In the genomic region with DNA sequence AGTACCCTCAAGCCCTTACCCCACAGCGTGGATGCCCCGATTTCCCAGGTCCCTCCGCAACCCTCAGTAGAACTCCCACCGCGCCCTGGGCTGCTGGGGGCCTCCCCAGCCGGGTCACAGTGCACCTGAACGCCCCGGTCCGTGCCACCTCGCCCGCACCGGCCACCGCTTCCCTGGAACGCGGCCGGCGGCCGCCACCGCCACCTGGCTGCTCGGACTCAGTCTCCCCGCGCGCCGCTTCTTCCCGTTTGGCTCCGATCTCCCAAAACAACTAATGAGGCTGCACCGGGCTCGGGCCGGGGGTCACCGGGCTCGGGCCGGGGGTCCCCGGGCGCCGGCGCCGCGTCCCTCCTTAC, we compare ENCODE assay signal across 8 cellular contexts. TPM values are rescaled to one million over a fixed set of nuclear protein-coding genes. Genes with fewer than 3 reads are reported as not detected.
A peak's percentile ranks its signal among the peaks of the same experiment; 100 is the strongest.
DNase-seq lines count a peak whose midpoint lies in the region; ATAC-seq and TF ChIP-seq lines count a peak whose summit lies in the region.

No MANE protein-coding gene starts in this region.

- no peaks in the 10 kb centered on the region for H3K36me3 Mint-ChIP-seq in activated naive CD4-positive, alpha-beta T cell treated with anti-CD3 and anti-CD28 coated beads for 36 hours (ENCODE audit: low read depth)
- peaks cover 2% of the 10 kb centered on the region for H3K36me3 Mint-ChIP-seq in activated T-helper 1 cell treated with anti-CD3 and anti-CD28 coated beads, Interleukin-12 subunit alpha, Interleukin-12 subunit beta, Interleukin-2, Interleukin-4 antibody, amounts not matched to agents 30 ng/mL and 10 ng/mL and 1 ng/mL, durations not matched to agents 14 hours and 24 hours and 36 hours (ENCODE audit: low read depth)

- H3K27ac Mint-ChIP-seq in activated naive CD4-positive, alpha-beta T cell treated with anti-CD3 and anti-CD28 coated beads for 36 hours: no peak overlapping the region
- peak overlapping the region; percentile 52 for H3K27ac Mint-ChIP-seq in activated T-helper 1 cell treated with anti-CD3 and anti-CD28 coated beads, Interleukin-12 subunit alpha, Interleukin-12 subunit beta, Interleukin-2, Interleukin-4 antibody, amounts not matched to agents 30 ng/mL and 10 ng/mL and 1 ng/mL, durations not matched to agents 14 hours and 24 hours and 36 hours

- peaks cover 16% of the 10 kb centered on the region for H4K20me1 ChIP-seq in hepatocyte (ENCODE audit: insufficient read depth, poor library complexity, severe bottlenecking)
- peaks cover 30% of the 10 kb centered on the region for H4K20me1 ChIP-seq in smooth muscle cell (ENCODE audit: low read depth)

- CTCF ChIA-PET in activated naive CD4-positive, alpha-beta T cell treated with anti-CD3 and anti-CD28 coated beads for 36 hours (lab: Charles Lee): interaction anchor here (0.7 to 7.6 kb wide), 12 partner anchors 10 to 275 kb away, joined by 3 to 100 read pairs (median 5); no protein-coding TSS in a partner anchor

- intact Hi-C loops in activated naive CD4-positive, alpha-beta T cell treated with anti-CD3 and anti-CD28 coated beads for 36 hours (cut with micrococcal nuclease): loop anchor here (1.0 to 10.0 kb wide), 3 partner anchors 70 to 790 kb away; a partner anchor contains a TSS
- intact Hi-C loops in activated T-helper 1 cell treated with anti-CD3 and anti-CD28 coated beads, Interleukin-12 subunit alpha, Interleukin-12 subunit beta, Interleukin-2, Interleukin-4 antibody, amounts not matched to agents 30 ng/mL and 10 ng/mL and 1 ng/mL, durations not matched to agents 14 hours and 24 hours and 36 hours (cut with micrococcal nuclease): loop anchor here (1.0 to 5.0 kb wide), 2 partner anchors 320 to 1068 kb away; a partner anchor contains a TSS

- peak overlapping the region; percentile 91 for H3K27ac ChIP-seq in hepatocyte
- peak overlapping the region; percentile 6 for H3K27ac ChIP-seq in smooth muscle cell (ENCODE audit: low read depth)

- ATAC-seq in GM21737 (IDR thresholded peaks at IDR 0.05; ENCODE audit: unreplicated experiment): no peak

- H2AFZ ChIP-seq in hepatocyte: peak overlapping the region; percentile 58
- peak overlapping the region; percentile 86 for H2AFZ ChIP-seq in smooth muscle cell (ENCODE audit: low read depth)

- H3K4me3 ChIP-seq in hepatocyte (peak overlapping the region; percentile 80), smooth muscle cell (peak overlapping the region; percentile 69)

- peaks cover 24% of the 10 kb centered on the region for H3K4me1 Mint-ChIP-seq in activated naive CD4-positive, alpha-beta T cell treated with anti-CD3 and anti-CD28 coated beads for 36 hours (ENCODE audit: low read depth)
- H3K4me1 Mint-ChIP-seq in activated T-helper 1 cell treated with anti-CD3 and anti-CD28 coated beads, Interleukin-12 subunit alpha, Interleukin-12 subunit beta, Interleukin-2, Interleukin-4 antibody, amounts not matched to agents 30 ng/mL and 10 ng/mL and 1 ng/mL, durations not matched to agents 14 hours and 24 hours and 36 hours (ENCODE audit: low read depth): peaks cover 34% of the 10 kb centered on the region

- H3K9me3 ChIP-seq in hepatocyte (ENCODE audit: low read depth): no peaks in the 10 kb centered on the region
- no peaks in the 10 kb centered on the region for H3K9me3 ChIP-seq in smooth muscle cell (replicated peaks; ENCODE audit: low read depth)

- H3K4me3 Mint-ChIP-seq in activated naive CD4-positive, alpha-beta T cell treated with anti-CD3 and anti-CD28 coated beads for 36 hours: peak overlapping the region; percentile 77
- peak overlapping the region; percentile 88 for H3K4me3 Mint-ChIP-seq in activated T-helper 1 cell treated with anti-CD3 and anti-CD28 coated beads, Interleukin-12 subunit alpha, Interleukin-12 subunit beta, Interleukin-2, Interleukin-4 antibody, amounts not matched to agents 30 ng/mL and 10 ng/mL and 1 ng/mL, durations not matched to agents 14 hours and 24 hours and 36 hours

- peak; percentile 13 for DNase-seq in activated naive CD4-positive, alpha-beta T cell treated with anti-CD3 and anti-CD28 coated beads for 36 hours
- no peak for DNase-seq in activated naive CD4-positive, alpha-beta T cell (lab: John Stamatoyannopoulos, UW)
- no peak for DNase-seq in activated T-helper 1 cell treated with anti-CD3 and anti-CD28 coated beads, Interleukin-12 subunit alpha, Interleukin-12 subunit beta, Interleukin-2, Interleukin-4 antibody, amounts not matched to agents 30 ng/mL and 10 ng/mL and 1 ng/mL, durations not matched to agents 14 hours and 24 hours and 36 hours (ENCODE audit: low spot score)
- DNase-seq in hepatocyte (ENCODE audit: low spot score) (no peak), smooth muscle cell (lab: John Stamatoyannopoulos, UW; ENCODE audit: unreplicated experiment) (no peak), GDM1 (lab: John Stamatoyannopoulos, UW) (no peak), cortex of kidney (lab: John Stamatoyannopoulos, UW) (no peak)

- H3K4me2 ChIP-seq in hepatocyte: peak overlapping the region; percentile 69
- peak overlapping the region; percentile 91 for H3K4me2 ChIP-seq in smooth muscle cell

- no peaks in the 10 kb centered on the region for H3F3A ChIP-seq in smooth muscle cell (ENCODE audit: low read depth)

- no peaks in the 10 kb centered on the region for H3K9me2 ChIP-seq in hepatocyte (replicated peaks; ENCODE audit: insufficient read depth)

- H3K27me3 ChIP-seq in hepatocyte (no peaks in the 10 kb centered on the region), smooth muscle cell (ENCODE audit: low read depth) (no peaks in the 10 kb centered on the region)

- peak overlapping the region; percentile 58 for H3K9ac ChIP-seq in smooth muscle cell (ENCODE audit: low read depth)

- peaks cover 45% of the 10 kb centered on the region for H3K79me2 ChIP-seq in hepatocyte
- H3K79me2 ChIP-seq in smooth muscle cell (ENCODE audit: low read depth): peaks cover 20% of the 10 kb centered on the region

- peaks cover 18% of the 10 kb centered on the region for H3K4me1 ChIP-seq in hepatocyte (ENCODE audit: insufficient read depth)
- peaks cover 10% of the 10 kb centered on the region for H3K4me1 ChIP-seq in smooth muscle cell (ENCODE audit: low read depth)

- no peaks in the 10 kb centered on the region for H3K36me3 ChIP-seq in hepatocyte (replicated peaks; ENCODE audit: insufficient read depth, low read depth)
- no peaks in the 10 kb centered on the region for H3K36me3 ChIP-seq in smooth muscle cell (ENCODE audit: low read depth)

- H3K9me3 Mint-ChIP-seq in activated naive CD4-positive, alpha-beta T cell treated with anti-CD3 and anti-CD28 coated beads for 36 hours: no peaks in the 10 kb centered on the region
- H3K9me3 Mint-ChIP-seq in activated T-helper 1 cell treated with anti-CD3 and anti-CD28 coated beads, Interleukin-12 subunit alpha, Interleukin-12 subunit beta, Interleukin-2, Interleukin-4 antibody, amounts not matched to agents 30 ng/mL and 10 ng/mL and 1 ng/mL, durations not matched to agents 14 hours and 24 hours and 36 hours: no peaks in the 10 kb centered on the region

- no peaks in the 10 kb centered on the region for H3K27me3 Mint-ChIP-seq in activated naive CD4-positive, alpha-beta T cell treated with anti-CD3 and anti-CD28 coated beads for 36 hours (ENCODE audit: low read depth)
- peaks cover 1% of the 10 kb centered on the region for H3K27me3 Mint-ChIP-seq in activated T-helper 1 cell treated with anti-CD3 and anti-CD28 coated beads, Interleukin-12 subunit alpha, Interleukin-12 subunit beta, Interleukin-2, Interleukin-4 antibody, amounts not matched to agents 30 ng/mL and 10 ng/mL and 1 ng/mL, durations not matched to agents 14 hours and 24 hours and 36 hours (ENCODE audit: insufficient read depth)

- 2% methylated on average over 37 of the region's 38 CpGs for WGBS in hepatocyte (ENCODE audit: low lambda C conversion rate, missing lambda C conversion rate)
- 1% methylated on average over 38 of the region's 38 CpGs for WGBS in smooth muscle cell (ENCODE audit: low lambda C conversion rate)

- no peak for TF ChIP-seq CTCF in hepatocyte (IDR thresholded peaks at IDR 0.05; ENCODE audit: poor library complexity)
- TF ChIP-seq CTCF in smooth muscle cell (IDR thresholded peaks at IDR 0.05; ENCODE audit: borderline replicate concordance, insufficient read depth, poor library complexity, severe bottlenecking): no peak

RNA-seq across cellular contexts. Expression of a gene that starts 1.0 kb away (rescaled TPM):
- total RNA-seq in activated naive CD4-positive, alpha-beta T cell treated with anti-CD3 and anti-CD28 coated beads for 36 hours: 10 to 100 TPM; 12.2 to 18.9 TPM
- 71.0 and 77.3 TPM in 2 replicates for total RNA-seq in activated T-helper 1 cell treated with anti-CD3 and anti-CD28 coated beads, Interleukin-12 subunit alpha, Interleukin-12 subunit beta, Interleukin-2, Interleukin-4 antibody, amounts not matched to agents 30 ng/mL and 10 ng/mL and 1 ng/mL, durations not matched to agents 14 hours and 24 hours and 36 hours
- 55.9 and 66.7 TPM in 2 replicates for total RNA-seq in hepatocyte
- 47.4 and 49.8 TPM in 2 replicates for polyA plus RNA-seq in hepatocyte
- total RNA-seq in smooth muscle cell: 9.2 and 17.6 TPM in 2 replicates
- 13.3 and 14.2 TPM in 2 replicates for polyA plus RNA-seq in smooth muscle cell
